Comparison of ENCODE assay signal across 1 cellular context in the genomic region with DNA sequence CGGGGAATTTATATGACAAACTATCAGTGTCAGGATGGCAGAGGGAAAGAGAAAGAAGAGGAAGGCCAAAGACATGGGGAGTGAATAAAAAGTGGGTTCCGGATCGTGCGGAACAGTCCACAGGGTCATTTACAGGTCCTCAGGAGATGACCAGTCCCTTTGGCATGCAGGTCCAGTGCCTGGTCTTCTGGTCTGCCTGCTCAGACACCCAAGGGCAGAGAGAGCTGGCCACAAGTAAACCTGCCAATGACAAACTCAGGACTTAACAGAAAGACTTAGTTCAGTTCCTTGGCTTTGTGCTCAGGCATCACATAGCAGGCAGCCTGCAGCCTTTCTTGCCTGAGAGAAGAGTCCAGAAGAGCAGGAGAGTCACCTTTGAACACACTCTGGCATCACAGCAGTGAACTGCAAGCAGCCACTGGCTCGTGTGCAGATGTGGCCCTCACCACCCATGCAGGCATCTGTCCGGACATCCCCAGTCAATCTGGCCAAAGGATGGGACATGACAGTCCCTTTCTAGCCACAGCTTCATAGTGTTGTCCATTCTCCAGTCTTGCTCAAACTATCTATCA.
TF ChIP-seq lines count a peak whose summit lies in the region.

No MANE protein-coding gene starts in this region.

TF ChIP-seq in HepG2, 621 proteins besides CTCF, POLR2A, EP300 and RAD21 (continued from another document and continues in another):
- TF ChIP-seq ZBTB44 (CRISPR knock-in tag; IDR thresholded peaks at IDR 0.05): no peak
- TF ChIP-seq TOPORS (CRISPR knock-in tag; IDR thresholded peaks at IDR 0.05): no peak
- no peak for TF ChIP-seq ZFY (CRISPR knock-in tag; IDR thresholded peaks at IDR 0.05)
- TF ChIP-seq, protein P1, sequence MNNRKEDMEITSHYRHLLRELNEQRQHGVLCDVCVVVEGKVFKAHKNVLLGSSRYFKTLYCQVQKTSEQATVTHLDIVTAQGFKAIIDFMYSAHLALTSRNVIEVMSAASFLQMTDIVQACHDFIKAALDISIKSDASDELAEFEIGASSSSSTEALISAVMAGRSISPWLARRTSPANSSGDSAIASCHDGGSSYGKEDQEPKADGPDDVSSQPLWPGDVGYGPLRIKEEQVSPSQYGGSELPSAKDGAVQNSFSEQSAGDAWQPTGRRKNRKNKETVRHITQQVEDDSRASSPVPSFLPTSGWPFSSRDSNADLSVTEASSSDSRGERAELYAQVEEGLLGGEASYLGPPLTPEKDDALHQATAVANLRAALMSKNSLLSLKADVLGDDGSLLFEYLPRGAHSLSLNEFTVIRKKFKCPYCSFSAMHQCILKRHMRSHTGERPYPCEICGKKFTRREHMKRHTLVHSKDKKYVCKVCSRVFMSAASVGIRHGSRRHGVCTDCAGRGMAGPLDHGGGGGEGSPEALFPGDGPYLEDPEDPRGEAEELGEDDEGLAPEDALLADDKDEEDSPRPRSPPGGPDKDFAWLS (CRISPR knock-in tag; IDR thresholded peaks at IDR 0.05; ENCODE audit: borderline replicate concordance): no peak
- no peak for TF ChIP-seq ZNF143 (CRISPR knock-in tag; IDR thresholded peaks at IDR 0.05)
- no peak for TF ChIP-seq SRSF9 (IDR thresholded peaks at IDR 0.05; ENCODE audit: borderline replicate concordance, insufficient read depth, low read depth, low read length, poor library complexity, severe bottlenecking)
- no peak; the same call in 1 of the 2 replicates for TF ChIP-seq ZNF230 (CRISPR knock-in tag; IDR thresholded peaks at IDR 0.05)
- TF ChIP-seq, protein P2, sequence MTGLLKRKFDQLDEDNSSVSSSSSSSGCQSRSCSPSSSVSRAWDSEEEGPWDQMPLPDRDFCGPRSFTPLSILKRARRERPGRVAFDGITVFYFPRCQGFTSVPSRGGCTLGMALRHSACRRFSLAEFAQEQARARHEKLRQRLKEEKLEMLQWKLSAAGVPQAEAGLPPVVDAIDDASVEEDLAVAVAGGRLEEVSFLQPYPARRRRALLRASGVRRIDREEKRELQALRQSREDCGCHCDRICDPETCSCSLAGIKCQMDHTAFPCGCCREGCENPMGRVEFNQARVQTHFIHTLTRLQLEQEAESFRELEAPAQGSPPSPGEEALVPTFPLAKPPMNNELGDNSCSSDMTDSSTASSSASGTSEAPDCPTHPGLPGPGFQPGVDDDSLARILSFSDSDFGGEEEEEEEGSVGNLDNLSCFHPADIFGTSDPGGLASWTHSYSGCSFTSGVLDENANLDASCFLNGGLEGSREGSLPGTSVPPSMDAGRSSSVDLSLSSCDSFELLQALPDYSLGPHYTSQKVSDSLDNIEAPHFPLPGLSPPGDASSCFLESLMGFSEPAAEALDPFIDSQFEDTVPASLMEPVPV (CRISPR knock-in tag; IDR thresholded peaks at IDR 0.05): no peak
- TF ChIP-seq ZNF549 (CRISPR knock-in tag; IDR thresholded peaks at IDR 0.05): no peak
- no peak for TF ChIP-seq BATF2 (CRISPR knock-in tag; IDR thresholded peaks at IDR 0.05)
- TF ChIP-seq NR3C1 (CRISPR knock-in tag; IDR thresholded peaks at IDR 0.05): no peak
- TF ChIP-seq, protein P3, sequence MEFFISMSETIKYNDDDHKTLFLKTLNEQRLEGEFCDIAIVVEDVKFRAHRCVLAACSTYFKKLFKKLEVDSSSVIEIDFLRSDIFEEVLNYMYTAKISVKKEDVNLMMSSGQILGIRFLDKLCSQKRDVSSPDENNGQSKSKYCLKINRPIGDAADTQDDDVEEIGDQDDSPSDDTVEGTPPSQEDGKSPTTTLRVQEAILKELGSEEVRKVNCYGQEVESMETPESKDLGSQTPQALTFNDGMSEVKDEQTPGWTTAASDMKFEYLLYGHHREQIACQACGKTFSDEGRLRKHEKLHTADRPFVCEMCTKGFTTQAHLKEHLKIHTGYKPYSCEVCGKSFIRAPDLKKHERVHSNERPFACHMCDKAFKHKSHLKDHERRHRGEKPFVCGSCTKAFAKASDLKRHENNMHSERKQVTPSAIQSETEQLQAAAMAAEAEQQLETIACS (CRISPR knock-in tag; IDR thresholded peaks at IDR 0.05): no peak
- no peak for TF ChIP-seq NONO (IDR thresholded peaks at IDR 0.05)
- peak; percentile 16; the same call in 1 of the 2 replicates for TF ChIP-seq NONO (CRISPR knock-in tag; conservative IDR thresholded peaks at IDR 0.05)
- TF ChIP-seq KMT2A (CRISPR knock-in tag; IDR thresholded peaks at IDR 0.05): no peak
- no peak for TF ChIP-seq TRAFD1 (CRISPR knock-in tag; IDR thresholded peaks at IDR 0.05; ENCODE audit: borderline replicate concordance)
- peak; percentile 84 for TF ChIP-seq RARA (CRISPR knock-in tag; IDR thresholded peaks at IDR 0.05)
- TF ChIP-seq PCBP2 (optimal IDR thresholded peaks at IDR 0.05; ENCODE audit: low read depth, low read length, poor library complexity, severe bottlenecking): no peak
- TF ChIP-seq HOXD1 (CRISPR knock-in tag; IDR thresholded peaks at IDR 0.05): no peak
- peak; percentile 74 for TF ChIP-seq GATAD1 (CRISPR knock-in tag; IDR thresholded peaks at IDR 0.05)
- TF ChIP-seq ATF1 (CRISPR knock-in tag; IDR thresholded peaks at IDR 0.05): no peak
- no peak for TF ChIP-seq ZEB1 (IDR thresholded peaks at IDR 0.05; ENCODE audit: insufficient replicate concordance, low read depth)
- TF ChIP-seq HDAC2 (CRISPR knock-in tag; IDR thresholded peaks at IDR 0.05): no peak
- TF ChIP-seq ZNF761 (CRISPR knock-in tag; conservative IDR thresholded peaks at IDR 0.05): no peak
- no peak for TF ChIP-seq NRL (CRISPR knock-in tag; IDR thresholded peaks at IDR 0.05; ENCODE audit: borderline replicate concordance)
- 0 out of 2 replicates have a peak, but pooled peaks have one; percentile 9 for TF ChIP-seq PBX2 (CRISPR knock-in tag; IDR thresholded peaks at IDR 0.05)
- no peak for TF ChIP-seq ZNF260 (CRISPR knock-in tag; IDR thresholded peaks at IDR 0.05; ENCODE audit: borderline replicate concordance, low read depth)
- TF ChIP-seq, protein P4, sequence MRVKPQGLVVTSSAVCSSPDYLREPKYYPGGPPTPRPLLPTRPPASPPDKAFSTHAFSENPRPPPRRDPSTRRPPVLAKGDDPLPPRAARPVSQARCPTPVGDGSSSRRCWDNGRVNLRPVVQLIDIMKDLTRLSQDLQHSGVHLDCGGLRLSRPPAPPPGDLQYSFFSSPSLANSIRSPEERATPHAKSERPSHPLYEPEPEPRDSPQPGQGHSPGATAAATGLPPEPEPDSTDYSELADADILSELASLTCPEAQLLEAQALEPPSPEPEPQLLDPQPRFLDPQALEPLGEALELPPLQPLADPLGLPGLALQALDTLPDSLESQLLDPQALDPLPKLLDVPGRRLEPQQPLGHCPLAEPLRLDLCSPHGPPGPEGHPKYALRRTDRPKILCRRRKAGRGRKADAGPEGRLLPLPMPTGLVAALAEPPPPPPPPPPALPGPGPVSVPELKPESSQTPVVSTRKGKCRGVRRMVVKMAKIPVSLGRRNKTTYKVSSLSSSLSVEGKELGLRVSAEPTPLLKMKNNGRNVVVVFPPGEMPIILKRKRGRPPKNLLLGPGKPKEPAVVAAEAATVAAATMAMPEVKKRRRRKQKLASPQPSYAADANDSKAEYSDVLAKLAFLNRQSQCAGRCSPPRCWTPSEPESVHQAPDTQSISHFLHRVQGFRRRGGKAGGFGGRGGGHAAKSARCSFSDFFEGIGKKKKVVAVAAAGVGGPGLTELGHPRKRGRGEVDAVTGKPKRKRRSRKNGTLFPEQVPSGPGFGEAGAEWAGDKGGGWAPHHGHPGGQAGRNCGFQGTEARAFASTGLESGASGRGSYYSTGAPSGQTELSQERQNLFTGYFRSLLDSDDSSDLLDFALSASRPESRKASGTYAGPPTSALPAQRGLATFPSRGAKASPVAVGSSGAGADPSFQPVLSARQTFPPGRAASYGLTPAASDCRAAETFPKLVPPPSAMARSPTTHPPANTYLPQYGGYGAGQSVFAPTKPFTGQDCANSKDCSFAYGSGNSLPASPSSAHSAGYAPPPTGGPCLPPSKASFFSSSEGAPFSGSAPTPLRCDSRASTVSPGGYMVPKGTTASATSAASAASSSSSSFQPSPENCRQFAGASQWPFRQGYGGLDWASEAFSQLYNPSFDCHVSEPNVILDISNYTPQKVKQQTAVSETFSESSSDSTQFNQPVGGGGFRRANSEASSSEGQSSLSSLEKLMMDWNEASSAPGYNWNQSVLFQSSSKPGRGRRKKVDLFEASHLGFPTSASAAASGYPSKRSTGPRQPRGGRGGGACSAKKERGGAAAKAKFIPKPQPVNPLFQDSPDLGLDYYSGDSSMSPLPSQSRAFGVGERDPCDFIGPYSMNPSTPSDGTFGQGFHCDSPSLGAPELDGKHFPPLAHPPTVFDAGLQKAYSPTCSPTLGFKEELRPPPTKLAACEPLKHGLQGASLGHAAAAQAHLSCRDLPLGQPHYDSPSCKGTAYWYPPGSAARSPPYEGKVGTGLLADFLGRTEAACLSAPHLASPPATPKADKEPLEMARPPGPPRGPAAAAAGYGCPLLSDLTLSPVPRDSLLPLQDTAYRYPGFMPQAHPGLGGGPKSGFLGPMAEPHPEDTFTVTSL (CRISPR knock-in tag; IDR thresholded peaks at IDR 0.05; ENCODE audit: borderline replicate concordance): peak; percentile 13; the same call in 1 of the 2 replicates
- TF ChIP-seq ZNF33A (CRISPR knock-in tag; IDR thresholded peaks at IDR 0.05; ENCODE audit: borderline replicate concordance): no peak
- TF ChIP-seq PPARG (CRISPR knock-in tag; conservative IDR thresholded peaks at IDR 0.05): peak; percentile 56; the same call in 1 of the 2 replicates
- no peak for TF ChIP-seq MBNL3 (CRISPR knock-in tag; conservative IDR thresholded peaks at IDR 0.05)
- TF ChIP-seq HHEX (CRISPR knock-in tag; IDR thresholded peaks at IDR 0.05): no peak
- peak; percentile 29; the same call in 1 of the 2 replicates for TF ChIP-seq TFAP4 (IDR thresholded peaks at IDR 0.05; ENCODE audit: borderline replicate concordance, low read depth)
- no peak for TF ChIP-seq THAP7 (CRISPR knock-in tag; IDR thresholded peaks at IDR 0.05)
- TF ChIP-seq FOXP4 (CRISPR knock-in tag; IDR thresholded peaks at IDR 0.05): peak; percentile 30; the same call in 1 of the 2 replicates
- TF ChIP-seq SP4 (CRISPR knock-in tag; IDR thresholded peaks at IDR 0.05): peak; percentile 26; the same call in 1 of the 2 replicates
